Comparison of ENCODE assay signal across 28 cellular contexts in the genomic region with DNA sequence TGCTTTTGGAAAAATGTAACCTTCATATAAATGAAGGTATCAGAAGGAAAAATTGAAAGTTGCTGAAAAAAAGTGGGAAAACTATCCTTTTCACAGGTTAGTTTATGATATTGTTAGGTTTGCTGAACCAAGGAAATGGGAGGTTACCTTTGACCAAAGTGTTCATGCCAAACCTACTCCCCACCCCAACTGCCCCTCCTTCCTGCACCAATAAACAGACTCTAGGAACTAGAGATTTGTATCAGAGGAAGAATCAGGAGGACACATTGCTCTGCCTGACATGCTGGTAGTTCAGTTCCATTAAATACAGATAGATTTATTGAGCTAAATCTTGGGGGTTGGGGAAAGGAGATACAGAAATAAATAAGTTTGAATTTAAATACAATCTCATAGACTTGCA. TPM values are rescaled to one million over a fixed set of nuclear protein-coding genes. Genes with fewer than 3 reads are reported as not detected.
DNase-seq lines count a peak whose midpoint lies in the region; ATAC-seq and TF ChIP-seq lines count a peak whose summit lies in the region.
"Had no signal": no experiment of that assay in that cellular context is flagged by ENCODE, and none has a peak within 500 bp of the region (broad histone marks: within the 10 kb centered on the region; RNA-seq: fewer than 3 reads in every experiment).

No MANE protein-coding gene starts in this region.

- H3K36me3 ChIP-seq in colonic mucosa, result no peaks in the 10 kb centered on the region
- H3K36me3 ChIP-seq in mucosa of descending colon (ENCODE audit: low read depth), result no peaks in the 10 kb centered on the region
- H3K36me3 ChIP-seq in transverse colon, result no peaks in the 10 kb centered on the region
- H3K36me3 ChIP-seq: BE2C, BLaER1 had no signal

- H3K4me3 ChIP-seq in colonic mucosa (no peak overlapping the region), mucosa of descending colon (no peak overlapping the region), transverse colon (no peak overlapping the region), right cardiac atrium (ENCODE audit: low read length) (no peak overlapping the region)
- H3K4me3 ChIP-seq: BLaER1, GM12878 had no signal

- peak; percentile 58 for DNase-seq in colonic mucosa
- DNase-seq in mucosa of descending colon, result peak in 1 of 3 donors; percentile 63
- DNase-seq in transverse colon, result peak; percentile 48
- no peak for DNase-seq in right cardiac atrium
- no peak for DNase-seq in stimulated activated naive CD4-positive, alpha-beta T cell treated with Interleukin-2 at 50 U/mL for 16 hours (lab: John Stamatoyannopoulos, UW)
- DNase-seq in NCI-H146 (lab: John Stamatoyannopoulos, UW), result no peak
- DNase-seq: 8988T; ACHN; BE2C; C1 segment of cervical spinal cord; CD4-positive, alpha-beta memory T cell; CD4-positive, CD25-positive, alpha-beta regulatory T cell; CD8-positive, alpha-beta memory T cell; COR-L47; DMS 273 treated with DMSO at 0.1 percent for 48 hours; DMS153; DMS53; DMS79; DND-41; EL; GDM1 had no signal

- TF ChIP-seq CTCF in colonic mucosa (IDR thresholded peaks at IDR 0.05) (no peak), mucosa of descending colon (IDR thresholded peaks at IDR 0.05) (no peak), transverse colon (IDR thresholded peaks at IDR 0.05) (no peak)

- TF ChIP-seq POLR2A in transverse colon (IDR thresholded peaks at IDR 0.05), result no peak

- H3K27me3 ChIP-seq in colonic mucosa (no peaks in the 10 kb centered on the region), transverse colon (no peaks in the 10 kb centered on the region), right cardiac atrium (ENCODE audit: control insufficient read depth, insufficient read depth) (no peaks in the 10 kb centered on the region)
- H3K27me3 ChIP-seq: BE2C, BLaER1 had no signal

- H3K4me1 ChIP-seq in colonic mucosa (no peaks in the 10 kb centered on the region), mucosa of descending colon (ENCODE audit: low read depth) (no peaks in the 10 kb centered on the region), transverse colon (peaks cover 0 to 10% (median 2%) of the 10 kb centered on the region in 4 donors), right cardiac atrium (ENCODE audit: control insufficient read depth, insufficient read depth, low read length) (no peaks in the 10 kb centered on the region)
- H3K4me1 ChIP-seq: BE2C, BLaER1 had no signal

- H3K9me3 ChIP-seq in colonic mucosa (no peaks in the 10 kb centered on the region), mucosa of descending colon (no peaks in the 10 kb centered on the region), transverse colon (no peaks in the 10 kb centered on the region), right cardiac atrium (ENCODE audit: control insufficient read depth, low read length) (no peaks in the 10 kb centered on the region)
- H3K9me3 ChIP-seq: BE2C, BLaER1 had no signal

- intact Hi-C loops in colonic mucosa (cut with DNase I), result no loop called here
- intact Hi-C loops in mucosa of descending colon (cut with DNase I, micrococcal nuclease), result no loop called here
- intact Hi-C loops in transverse colon (cut with DNase I; ENCODE audit: low total_unique reads), result no loop called here
- intact Hi-C loops in right cardiac atrium (cut with DNase I), result no loop called here

- no peak overlapping the region for H3K27ac ChIP-seq in colonic mucosa
- peak overlapping the region in 1 of 4 donors; percentile 35 for H3K27ac ChIP-seq in transverse colon
- H3K27ac ChIP-seq in right cardiac atrium (ENCODE audit: low read length), result no peak overlapping the region
- H3K27ac ChIP-seq: BLaER1 had no signal

- TF ChIP-seq EP300 in transverse colon (IDR thresholded peaks at IDR 0.05; ENCODE audit: low read depth), result no peak

- in situ Hi-C loops in transverse colon (cut with MboI; ENCODE audit: low pct_ligation_motif_present in 1 of 4, low pct_unique_long_range_greater_than_20kb in 1 of 4, low sequenced_read_pairs in 3 of 4), result no loop called here

- ATAC-seq in mucosa of descending colon (peak; percentile 91), right cardiac atrium (no peak)
- ATAC-seq: GM12878 had no signal

- H3K9ac ChIP-seq in colonic mucosa (ENCODE audit: low read depth in 2 of 2, low read length in 2 of 2), result no peak overlapping the region
- H3K9ac ChIP-seq: BLaER1 had no signal

RNA-seq across cellular contexts. Expression of a gene that starts 18.2 kb away (rescaled TPM):
- not detected for total RNA-seq in colonic mucosa
- not detected for total RNA-seq in mucosa of descending colon
- total RNA-seq in transverse colon, result not detected
- total RNA-seq in right cardiac atrium, result not detected
- not detected for polyA plus RNA-seq in right cardiac atrium
- total RNA-seq: A673; CD4-positive, alpha-beta memory T cell; CD4-positive, CD25-positive, alpha-beta regulatory T cell; CD8-positive, alpha-beta memory T cell; Daoy; G401; GM12878 had no signal
- polyA plus RNA-seq: AG04450; CD14-positive monocyte; CD4-positive, alpha-beta memory T cell; CD4-positive, CD25-positive, alpha-beta regulatory T cell; CD8-positive, alpha-beta memory T cell had no signal

RNA-seq across cellular contexts. Expression of a gene that starts 30.8 kb away (rescaled TPM):
- under 1 TPM in 1 of 2 donors, not detected in 1; 0.11 TPM for total RNA-seq in colonic mucosa
- total RNA-seq in mucosa of descending colon, result under 1 TPM in 1 of 3 donors, not detected in 2; 0.05 TPM
- 1 to 10 TPM in 1 of 4 donors, under 1 TPM in 2, not detected in 1; 0.14 to 2.6 (median 0.16) TPM for total RNA-seq in transverse colon
- total RNA-seq in right cardiac atrium, result not detected
- polyA plus RNA-seq in right cardiac atrium, result not detected
- total RNA-seq: A673; CD4-positive, alpha-beta memory T cell; CD4-positive, CD25-positive, alpha-beta regulatory T cell; CD8-positive, alpha-beta memory T cell; G401 had no signal
- polyA plus RNA-seq: AG04450; CD14-positive monocyte; CD4-positive, alpha-beta memory T cell; CD4-positive, CD25-positive, alpha-beta regulatory T cell; CD8-positive, alpha-beta memory T cell had no signal

Comparison
In these comparisons a context has a peak if more than half of its experiments do, and no peak if none do; other contexts are left out.
1. DNase-seq: peak in colonic mucosa (single experiment) and transverse colon (single experiment); none in right cardiac atrium (0 of 3), stimulated activated naive CD4-positive, alpha-beta T cell treated with Interleukin-2 at 50 U/mL for 16 hours (single experiment) and NCI-H146 (single experiment).